1 cellular context compared by ENCODE assay signal in the genomic region with DNA sequence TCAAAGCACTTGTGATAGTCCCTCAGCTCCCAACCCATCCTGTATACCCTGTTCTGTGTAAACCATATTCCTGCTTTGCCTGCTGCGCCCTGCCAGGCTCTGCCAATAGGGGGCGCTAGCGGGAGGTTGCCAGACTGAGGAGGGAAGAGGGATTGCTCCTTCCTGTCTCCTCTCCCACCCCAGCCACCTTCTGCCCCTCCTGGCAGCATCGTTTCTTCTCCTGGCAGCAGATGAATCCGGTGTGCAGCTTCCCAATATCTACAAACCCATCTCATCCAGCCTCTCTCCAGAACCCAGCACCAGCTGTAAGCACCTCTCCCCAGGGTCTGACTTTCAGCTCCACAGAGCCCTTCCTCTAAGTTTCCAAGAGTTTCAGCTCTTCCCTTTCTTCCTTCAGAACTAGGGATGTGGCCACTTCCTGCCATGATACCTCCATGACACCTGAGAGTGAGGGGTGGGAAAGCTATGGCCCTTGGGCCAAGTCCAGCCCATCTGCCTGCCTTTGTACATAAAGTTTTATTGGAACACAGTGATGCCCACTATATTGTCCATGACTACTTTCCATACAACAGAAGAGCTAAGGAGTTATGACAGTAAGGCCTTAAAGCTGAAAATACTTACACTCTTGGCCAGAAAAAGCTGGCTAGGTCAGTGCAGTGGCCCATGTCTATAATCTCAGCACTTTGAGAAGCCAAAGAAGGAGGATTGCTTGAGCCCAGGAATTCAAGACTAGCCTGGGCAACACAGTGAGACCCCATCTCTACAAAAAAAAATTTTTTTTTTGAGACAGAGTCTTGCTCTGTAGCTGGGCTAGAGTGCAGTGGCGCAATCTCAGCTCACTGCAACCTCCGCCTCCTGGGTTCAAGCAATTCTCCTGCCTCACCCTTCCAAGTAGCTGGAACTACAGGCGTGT.
TF ChIP-seq lines count a peak whose summit lies in the region.

No MANE protein-coding gene starts in this region.

TF ChIP-seq in HepG2, 621 proteins besides CTCF, POLR2A, EP300 and RAD21:
- TF ChIP-seq CREM (IDR thresholded peaks at IDR 0.05) (no peak), CREM (CRISPR knock-in tag; IDR thresholded peaks at IDR 0.05) (no peak), CENPX (CRISPR knock-in tag; IDR thresholded peaks at IDR 0.05) (no peak), ZNF335 (CRISPR knock-in tag; IDR thresholded peaks at IDR 0.05) (no peak)
- TF ChIP-seq, protein P1, sequence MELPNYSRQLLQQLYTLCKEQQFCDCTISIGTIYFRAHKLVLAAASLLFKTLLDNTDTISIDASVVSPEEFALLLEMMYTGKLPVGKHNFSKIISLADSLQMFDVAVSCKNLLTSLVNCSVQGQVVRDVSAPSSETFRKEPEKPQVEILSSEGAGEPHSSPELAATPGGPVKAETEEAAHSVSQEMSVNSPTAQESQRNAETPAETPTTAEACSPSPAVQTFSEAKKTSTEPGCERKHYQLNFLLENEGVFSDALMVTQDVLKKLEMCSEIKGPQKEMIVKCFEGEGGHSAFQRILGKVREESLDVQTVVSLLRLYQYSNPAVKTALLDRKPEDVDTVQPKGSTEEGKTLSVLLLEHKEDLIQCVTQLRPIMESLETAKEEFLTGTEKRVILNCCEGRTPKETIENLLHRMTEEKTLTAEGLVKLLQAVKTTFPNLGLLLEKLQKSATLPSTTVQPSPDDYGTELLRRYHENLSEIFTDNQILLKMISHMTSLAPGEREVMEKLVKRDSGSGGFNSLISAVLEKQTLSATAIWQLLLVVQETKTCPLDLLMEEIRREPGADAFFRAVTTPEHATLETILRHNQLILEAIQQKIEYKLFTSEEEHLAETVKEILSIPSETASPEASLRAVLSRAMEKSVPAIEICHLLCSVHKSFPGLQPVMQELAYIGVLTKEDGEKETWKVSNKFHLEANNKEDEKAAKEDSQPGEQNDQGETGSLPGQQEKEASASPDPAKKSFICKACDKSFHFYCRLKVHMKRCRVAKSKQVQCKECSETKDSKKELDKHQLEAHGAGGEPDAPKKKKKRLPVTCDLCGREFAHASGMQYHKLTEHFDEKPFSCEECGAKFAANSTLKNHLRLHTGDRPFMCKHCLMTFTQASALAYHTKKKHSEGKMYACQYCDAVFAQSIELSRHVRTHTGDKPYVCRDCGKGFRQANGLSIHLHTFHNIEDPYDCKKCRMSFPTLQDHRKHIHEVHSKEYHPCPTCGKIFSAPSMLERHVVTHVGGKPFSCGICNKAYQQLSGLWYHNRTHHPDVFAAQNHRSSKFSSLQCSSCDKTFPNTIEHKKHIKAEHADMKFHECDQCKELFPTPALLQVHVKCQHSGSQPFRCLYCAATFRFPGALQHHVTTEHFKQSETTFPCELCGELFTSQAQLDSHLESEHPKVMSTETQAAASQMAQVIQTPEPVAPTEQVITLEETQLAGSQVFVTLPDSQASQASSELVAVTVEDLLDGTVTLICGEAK (IDR thresholded peaks at IDR 0.05): 0 out of 2 replicates have a peak, but pooled peaks have one; percentile 25
- TF ChIP-seq, protein P1 (CRISPR knock-in tag; IDR thresholded peaks at IDR 0.05): peak; percentile 83
